ENCODE assay signal across 11 cellular contexts in the genomic region with DNA sequence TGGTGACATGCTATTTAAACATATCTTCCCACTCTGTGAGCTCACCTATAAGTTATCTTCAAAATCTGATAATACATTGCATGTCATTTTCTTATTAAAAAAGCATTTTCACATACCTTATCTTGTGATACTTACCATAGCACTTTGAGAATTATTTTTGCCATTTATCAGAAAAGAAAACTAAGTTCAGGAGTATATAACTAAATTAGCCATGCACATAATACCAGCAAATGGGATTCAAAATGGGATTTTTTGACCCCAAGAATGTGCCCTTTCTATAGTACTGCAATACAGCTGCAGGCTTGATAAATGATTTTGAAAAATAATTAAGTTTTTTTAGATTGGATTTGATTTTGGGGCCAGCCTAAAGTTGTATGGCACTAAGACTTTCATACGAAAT.
"Had no signal": no experiment of that assay in that cellular context is flagged by ENCODE, and none has a peak within 500 bp of the region (broad histone marks: within the 10 kb centered on the region; RNA-seq: fewer than 3 reads in every experiment).

No MANE protein-coding gene starts in this region.

- H3K9ac ChIP-seq: GM23248 had no signal

- FAIRE-seq: H1, H54 had no signal

- H3K4me1 ChIP-seq: HAP-1 had no signal

- H2AFZ ChIP-seq: GM23248, GM23338 had no signal

- H3K4me3 ChIP-seq: GM23248, GM23338, HAP-1 had no signal

- H3K9me3 ChIP-seq: HAP-1 had no signal

- H3K36me3 ChIP-seq: HAP-1 had no signal

- H3K4me2 ChIP-seq: GM23338 had no signal

- ATAC-seq: GM23338, HCT116 had no signal

- H3K27ac ChIP-seq: GM23248 had no signal

- DNase-seq: GM23248, GOT3, H7, H9, HCEC 1CT, HFFc6 had no signal
